Comparison of ENCODE assay signal across 26 cellular contexts in genomic region chr2:29335391-29335790, GRCh38.
A peak's percentile ranks its signal among the peaks of the same experiment; 100 is the strongest.
DNase-seq lines count a peak whose midpoint lies in the region; FAIRE-seq and TF ChIP-seq lines count a peak whose summit lies in the region.
"Had no signal": no experiment of that assay in that cellular context is flagged by ENCODE, and none has a peak within 500 bp of the region (broad histone marks: within the 10 kb centered on the region; RNA-seq: fewer than 3 reads in every experiment).

No MANE protein-coding gene starts in this region.

- POLR2A ChIA-PET in SK-N-SH (lab: Yijun Ruan, JAX): no interaction called here
- POLR2A ChIA-PET in activated CD4-positive, alpha-beta T cell treated with anti-CD3 and anti-CD28 coated beads, Interleukin-2, amount 10 ng/mL, durations not matched to agents 7 days and 5 days (lab: Charles Lee): no interaction called here

- H3K4me3 Mint-ChIP-seq in activated naive CD4-positive, alpha-beta T cell treated with anti-CD3 and anti-CD28 coated beads, Interleukin-2, amount 10 ng/mL, durations not matched to agents 7 days and 5 days: no peak overlapping the region
- H3K4me3 Mint-ChIP-seq in activated CD4-positive, alpha-beta T cell treated with anti-CD3 and anti-CD28 coated beads, Interleukin-2, amount 10 ng/mL, durations not matched to agents 7 days and 5 days: no peak overlapping the region
- H3K4me3 Mint-ChIP-seq: CD14-positive monocyte; CD4-positive, alpha-beta memory T cell; CD4-positive, CD25-positive, alpha-beta regulatory T cell; CD8-positive, alpha-beta memory T cell had no signal

- H3K4me1 Mint-ChIP-seq in activated naive CD4-positive, alpha-beta T cell treated with anti-CD3 and anti-CD28 coated beads, Interleukin-2, amount 10 ng/mL, durations not matched to agents 7 days and 5 days: no peaks in the 10 kb centered on the region
- no peaks in the 10 kb centered on the region for H3K4me1 Mint-ChIP-seq in activated CD4-positive, alpha-beta T cell treated with anti-CD3 and anti-CD28 coated beads, Interleukin-2, amount 10 ng/mL, durations not matched to agents 7 days and 5 days
- H3K4me1 Mint-ChIP-seq: CD14-positive monocyte; CD4-positive, CD25-positive, alpha-beta regulatory T cell; CD8-positive, alpha-beta memory T cell had no signal

- no peaks in the 10 kb centered on the region for H3K9me3 ChIP-seq in SK-N-SH
- H3K9me3 ChIP-seq: BE2C, BLaER1 had no signal

- no peak overlapping the region for H3K9ac ChIP-seq in SK-N-SH
- H3K9ac ChIP-seq: BLaER1 had no signal

- H3K79me2 ChIP-seq in SK-N-SH (ENCODE audit: insufficient read depth): no peaks in the 10 kb centered on the region

- no peaks in the 10 kb centered on the region for H3K36me3 Mint-ChIP-seq in activated naive CD4-positive, alpha-beta T cell treated with anti-CD3 and anti-CD28 coated beads, Interleukin-2, amount 10 ng/mL, durations not matched to agents 7 days and 5 days
- H3K36me3 Mint-ChIP-seq in activated CD4-positive, alpha-beta T cell treated with anti-CD3 and anti-CD28 coated beads, Interleukin-2, amount 10 ng/mL, durations not matched to agents 7 days and 5 days (ENCODE audit: low read depth): no peaks in the 10 kb centered on the region
- H3K36me3 Mint-ChIP-seq: CD14-positive monocyte; CD4-positive, alpha-beta memory T cell; CD4-positive, CD25-positive, alpha-beta regulatory T cell; CD8-positive, alpha-beta memory T cell had no signal

- no peaks in the 10 kb centered on the region for H3F3A ChIP-seq in SK-N-SH (replicated peaks; ENCODE audit: insufficient read depth)

- no peak for TF ChIP-seq RAD21 in SK-N-SH (IDR thresholded peaks at IDR 0.05; ENCODE audit: low read length)

- peaks cover 4 to 20% of the 10 kb centered on the region in 2 experiments; a peak in 3 of 4 replicates for H3K4me1 ChIP-seq in SK-N-SH (ENCODE audit: control insufficient read depth in 1 of 2, insufficient read depth in 2 of 2, low read depth in 1 of 2, low read length in 1 of 2)
- H3K4me1 ChIP-seq: BE2C, BLaER1 had no signal

- peaks cover 10% of the 10 kb centered on the region for H3K27me3 Mint-ChIP-seq in activated naive CD4-positive, alpha-beta T cell treated with anti-CD3 and anti-CD28 coated beads, Interleukin-2, amount 10 ng/mL, durations not matched to agents 7 days and 5 days
- H3K27me3 Mint-ChIP-seq in activated CD4-positive, alpha-beta T cell treated with anti-CD3 and anti-CD28 coated beads, Interleukin-2, amount 10 ng/mL, durations not matched to agents 7 days and 5 days: peaks cover 3% of the 10 kb centered on the region
- H3K27me3 Mint-ChIP-seq: CD4-positive, alpha-beta memory T cell had no signal

- FAIRE-seq in HTR-8/SVneo (lab: Jason Lieb, UNC): no peak
- FAIRE-seq: A204.1, GM12878, GM18507 had no signal

- H3K4me3 ChIP-seq in SK-N-SH (ENCODE audit: low read depth in 2 of 2, low read length in 1 of 2): no peak overlapping the region
- H3K4me3 ChIP-seq: BLaER1, GM12878 had no signal

- no peak for TF ChIP-seq EP300 in SK-N-SH (IDR thresholded peaks at IDR 0.05; ENCODE audit: borderline replicate concordance in 1 of 2, low read depth in 1 of 2, low read length in 1 of 2)

- H3K4me2 ChIP-seq in SK-N-SH: no peak overlapping the region
- H3K4me2 ChIP-seq: BLaER1 had no signal

- no peaks in the 10 kb centered on the region; the same call in 1 of the 2 replicates for H3K27me3 ChIP-seq in SK-N-SH (ENCODE audit: insufficient read depth)
- H3K27me3 ChIP-seq: BE2C, BLaER1 had no signal

- 63% methylated on average over 5 of the region's 5 CpGs for WGBS in SK-N-SH (ENCODE audit: low lambda C conversion rate)

- H3K9me3 Mint-ChIP-seq in activated naive CD4-positive, alpha-beta T cell treated with anti-CD3 and anti-CD28 coated beads, Interleukin-2, amount 10 ng/mL, durations not matched to agents 7 days and 5 days: no peaks in the 10 kb centered on the region
- H3K9me3 Mint-ChIP-seq in activated CD4-positive, alpha-beta T cell treated with anti-CD3 and anti-CD28 coated beads, Interleukin-2, amount 10 ng/mL, durations not matched to agents 7 days and 5 days: no peaks in the 10 kb centered on the region
- H3K9me3 Mint-ChIP-seq: CD14-positive monocyte; CD4-positive, alpha-beta memory T cell; CD4-positive, CD25-positive, alpha-beta regulatory T cell; CD8-positive, alpha-beta memory T cell had no signal

- CTCF ChIA-PET in SK-N-SH (lab: Yijun Ruan, JAX): interaction anchor here (1.2 to 4.4 kb wide), 3 partner anchors 12 to 27 kb away, joined by 3 to 23 read pairs (median 4); no protein-coding TSS in a partner anchor
- CTCF ChIA-PET in activated naive CD4-positive, alpha-beta T cell treated with anti-CD3 and anti-CD28 coated beads, Interleukin-2, amount 10 ng/mL, durations not matched to agents 7 days and 5 days (lab: Charles Lee): no interaction called here
- CTCF ChIA-PET in activated CD4-positive, alpha-beta T cell treated with anti-CD3 and anti-CD28 coated beads, Interleukin-2, amount 10 ng/mL, durations not matched to agents 7 days and 5 days (lab: Charles Lee): interaction anchor here (1.3 kb wide), 1 partner anchor 14 kb away, joined by 3 read pairs; no protein-coding TSS in a partner anchor

- H3K27ac ChIP-seq in SK-N-SH (ENCODE audit: low read depth in 2 of 2, low read length in 1 of 2) (no peak overlapping the region; a peak in 1 of 4 replicates), caudate nucleus (ENCODE audit: low read depth, low read length) (no peak overlapping the region)
- H3K27ac ChIP-seq: BLaER1 had no signal

- H4K20me1 ChIP-seq in SK-N-SH (ENCODE audit: insufficient read depth): no peaks in the 10 kb centered on the region
- H4K20me1 ChIP-seq: BLaER1 had no signal

- no peaks in the 10 kb centered on the region for H3K9me2 ChIP-seq in SK-N-SH

- DNase-seq in ELR (ENCODE audit: low read depth) (peak; percentile 10), HTR-8/SVneo (ENCODE audit: insufficient read length, low spot score) (peak; percentile 24), islet precursor cell (peak; percentile 66), SK-N-SH (no peak), caudate nucleus (lab: John Stamatoyannopoulos, UW) (no peak)
- DNase-seq in activated naive CD4-positive, alpha-beta T cell treated with anti-CD3 and anti-CD28 coated beads, Interleukin-2, amount 10 ng/mL, durations not matched to agents 7 days and 5 days: no peak
- no peak for DNase-seq in activated CD4-positive, alpha-beta T cell treated with anti-CD3 and anti-CD28 coated beads, Interleukin-2, amount 10 ng/mL, durations not matched to agents 7 days and 5 days
- DNase-seq: 8988T; ACHN; BE2C; C1 segment of cervical spinal cord; CD4-positive, alpha-beta memory T cell; CD4-positive, CD25-positive, alpha-beta regulatory T cell; CD8-positive, alpha-beta memory T cell; COR-L47; DMS 273 treated with DMSO at 0.1 percent for 48 hours; DMS153; DMS53; DMS79; DND-41; GDM1 had no signal

- H2AFZ ChIP-seq in SK-N-SH (ENCODE audit: low read depth): no peak overlapping the region

- H3K27ac Mint-ChIP-seq in activated naive CD4-positive, alpha-beta T cell treated with anti-CD3 and anti-CD28 coated beads, Interleukin-2, amount 10 ng/mL, durations not matched to agents 7 days and 5 days: no peak overlapping the region
- H3K27ac Mint-ChIP-seq in activated CD4-positive, alpha-beta T cell treated with anti-CD3 and anti-CD28 coated beads, Interleukin-2, amount 10 ng/mL, durations not matched to agents 7 days and 5 days: no peak overlapping the region
- H3K27ac Mint-ChIP-seq: CD14-positive monocyte; CD4-positive, CD25-positive, alpha-beta regulatory T cell; CD8-positive, alpha-beta memory T cell had no signal

- TF ChIP-seq CTCF in SK-N-SH (IDR thresholded peaks at IDR 0.05): no peak

- H3K36me3 ChIP-seq in SK-N-SH (replicated peaks in 1 of 2; ENCODE audit: control insufficient read depth in 1 of 2, insufficient read depth in 2 of 2, low read length in 1 of 2): no peaks in the 10 kb centered on the region
- H3K36me3 ChIP-seq: BE2C, BLaER1 had no signal

TF ChIP-seq in SK-N-SH, 30 proteins besides CTCF, POLR2A, EP300 and RAD21:
- TF ChIP-seq EZH2phosphoT487 (IDR thresholded peaks at IDR 0.05; ENCODE audit: borderline replicate concordance, low read depth): no peak
- TF ChIP-seq MXI1 (IDR thresholded peaks at IDR 0.05; ENCODE audit: low read depth, low read length): no peak

Comparison
In these comparisons a context has a peak if more than half of its experiments do, and no peak if none do; other contexts are left out.
1. DNase-seq: peak in ELR (single experiment), HTR-8/SVneo (single experiment) and islet precursor cell (single experiment); none in SK-N-SH (single experiment), activated naive CD4-positive, alpha-beta T cell treated with anti-CD3 and anti-CD28 coated beads, Interleukin-2, amount 10 ng/mL, durations not matched to agents 7 days and 5 days (single experiment), caudate nucleus (0 of 61) and activated CD4-positive, alpha-beta T cell treated with anti-CD3 and anti-CD28 coated beads, Interleukin-2, amount 10 ng/mL, durations not matched to agents 7 days and 5 days (single experiment).